ENCODE assay signal across 1 cellular context in genomic region chr12:31363416-31363809, GRCh38.
TF ChIP-seq lines count a peak whose summit lies in the region.

No MANE protein-coding gene starts in this region.

TF ChIP-seq in H1, 55 proteins besides CTCF, POLR2A, EP300 and RAD21 (continued from another document):
- no peak for TF ChIP-seq KDM1A (IDR thresholded peaks at IDR 0.05; ENCODE audit: borderline replicate concordance, low read length)
- TF ChIP-seq SRF (IDR thresholded peaks at IDR 0.05; ENCODE audit: low read depth, low read length): no peak
- TF ChIP-seq SP2 (IDR thresholded peaks at IDR 0.05; ENCODE audit: low read length): no peak
- TF ChIP-seq GABPA (IDR thresholded peaks at IDR 0.05; ENCODE audit: borderline replicate concordance, insufficient read depth, low read length): no peak
- TF ChIP-seq CREB1 (IDR thresholded peaks at IDR 0.05): no peak
- no peak for TF ChIP-seq SAP30 (IDR thresholded peaks at IDR 0.05; ENCODE audit: insufficient read depth, insufficient replicate concordance, low read length)
- TF ChIP-seq POU5F1 (IDR thresholded peaks at IDR 0.05; ENCODE audit: low read depth, low read length): no peak
- no peak for TF ChIP-seq TAF1 (IDR thresholded peaks at IDR 0.05; ENCODE audit: low read depth, low read length)
- no peak for TF ChIP-seq ZNF274 (IDR thresholded peaks at IDR 0.05; ENCODE audit: borderline replicate concordance, extremely low read depth, low read length)
- no peak for TF ChIP-seq CHD1 (IDR thresholded peaks at IDR 0.05; ENCODE audit: low read depth, low read length)
- TF ChIP-seq BCL11A (IDR thresholded peaks at IDR 0.05; ENCODE audit: low read depth in 2 of 2, low read length in 2 of 2): no peak
- no peak for TF ChIP-seq EZH2 (IDR thresholded peaks at IDR 0.05; ENCODE audit: low read depth, low read length, severe bottlenecking)
- TF ChIP-seq RNF2 (IDR thresholded peaks at IDR 0.05; ENCODE audit: borderline replicate concordance, low read depth, low read length, missing control alignments, poor library complexity, severe bottlenecking): no peak
- no peak for TF ChIP-seq E2F6 (IDR thresholded peaks at IDR 0.05)
TF ChIP-seq in H1: peak in this region for 0.
